Comparison of ENCODE assay signal across 30 cellular contexts in the genomic region with DNA sequence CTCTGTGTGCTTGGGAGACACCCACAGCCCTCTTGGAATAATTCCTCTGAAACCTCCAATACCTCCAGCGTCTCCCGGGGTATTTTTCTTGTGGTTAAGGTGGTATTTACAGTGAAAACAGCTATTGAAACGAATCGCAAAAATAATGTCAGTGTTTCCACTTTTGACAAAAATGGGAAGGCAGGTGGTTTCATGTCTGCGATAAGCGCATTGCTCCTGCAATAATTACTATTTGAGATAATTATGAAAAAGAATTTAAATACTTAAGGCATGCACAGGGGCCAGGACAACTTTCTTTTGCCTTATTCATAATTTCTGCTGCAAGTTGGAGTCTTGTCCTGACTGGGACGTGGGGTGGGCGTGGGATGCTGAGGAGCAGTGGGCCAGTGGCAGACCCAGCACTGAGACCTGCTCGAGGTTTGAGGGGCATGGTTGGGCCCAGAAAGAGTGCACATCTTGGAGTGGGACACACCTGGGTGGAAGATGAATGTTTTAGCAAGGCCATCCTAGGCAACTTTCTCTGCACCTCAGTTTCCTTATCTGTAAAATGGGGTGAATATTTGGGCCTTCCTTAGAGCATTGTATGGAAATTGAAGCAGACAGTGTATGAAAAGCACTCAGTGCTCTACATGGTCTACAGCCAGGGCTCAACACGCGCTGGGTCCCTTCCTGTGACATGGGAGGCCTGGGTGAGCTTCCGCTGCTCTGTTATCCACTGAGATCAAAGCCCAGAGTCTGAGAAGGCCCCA.
"Had no signal": no experiment of that assay in that cellular context is flagged by ENCODE, and none has a peak within 500 bp of the region (broad histone marks: within the 10 kb centered on the region; RNA-seq: fewer than 3 reads in every experiment).

No MANE protein-coding gene starts in this region.

- DNase-seq: activated B cell treated with CpG ODN at 0.5 μM for 24 hours; activated CD4-positive, alpha-beta T cell treated with anti-CD3 and anti-CD28 coated beads for 48 hours; activated CD4-positive, alpha-beta T cell treated with anti-CD3 and anti-CD28 coated beads, Interleukin-2, amount 50 U/mL, for 1 hour; activated CD4-positive, alpha-beta T cell treated with anti-CD3 and anti-CD28 coated beads, Interleukin-2, amount 50 U/mL, for 48 hours; activated CD8-positive, alpha-beta memory T cell treated with anti-CD3 and anti-CD28 coated beads for 24 hours; activated CD8-positive, alpha-beta T cell treated with anti-CD3 and anti-CD28 coated beads for 36 hours; activated effector memory CD4-positive, alpha-beta T cell treated with Interleukin-2 at 50 U/mL for 16 hours; activated gamma-delta T cell treated with Interleukin-2 at 50 U/mL for 16 hours; activated naive CD4-positive, alpha-beta T cell treated with anti-CD3 and anti-CD28 coated beads for 36 hours; activated naive CD8-positive, alpha-beta T cell treated with anti-CD3 and anti-CD28 coated beads, Interleukin-2, amount 10 ng/mL, durations not matched to agents 7 days and 5 days; activated T-cell treated with anti-CD3 and anti-CD28 coated beads, Interleukin-2, amount 50 U/mL, for 4 hours; central memory CD4-positive, alpha-beta T cell; cerebellar nuclear complex; colonic mucosa; effector CD8-positive, alpha-beta T cell; esophagus squamous epithelium; foreskin melanocyte; T-helper 1 cell; T-helper 17 cell; T1000; WERI-Rb-1 had no signal

- H3K4me3 ChIP-seq: breast epithelium, cardiac muscle cell, colonic mucosa, esophagus squamous epithelium, gastroesophageal sphincter had no signal

- H3K4me1 ChIP-seq: breast epithelium, colonic mucosa had no signal

- FAIRE-seq: endometrium, endothelial cell of umbilical vein had no signal

- ATAC-seq: activated CD4-positive, CD25-positive, alpha-beta regulatory T cell treated with anti-CD3 and anti-CD28 coated beads, Interleukin-2, amount 50 U/mL, for 24 hours; activated CD8-positive, alpha-beta T cell treated with anti-CD3 and anti-CD28 coated beads for 36 hours; activated naive CD4-positive, alpha-beta T cell treated with anti-CD3 and anti-CD28 coated beads, Interleukin-2, amount 50 U/mL, for 72 hours; activated T-cell treated with anti-CD3 and anti-CD28 coated beads, Interleukin-2, amount 50 U/mL, for 4 hours; activated T-helper 17 cell treated with anti-CD3 and anti-CD28 coated beads, Interleukin-2, amount 50 U/mL, for 72 hours; gastroesophageal sphincter; T-helper 17 cell had no signal

- H3K36me3 ChIP-seq: breast epithelium, cardiac muscle cell, colonic mucosa, esophagus squamous epithelium, gastroesophageal sphincter, WERI-Rb-1 had no signal

- H3K9me3 ChIP-seq: breast epithelium, colonic mucosa, esophagus squamous epithelium, gastroesophageal sphincter had no signal

- H3K27ac ChIP-seq: breast epithelium, cardiac muscle cell, colonic mucosa, epithelial cell of prostate, esophagus squamous epithelium, gastroesophageal sphincter, WERI-Rb-1 had no signal
